Comparison of ENCODE assay signal across 24 cellular contexts in the genomic region with DNA sequence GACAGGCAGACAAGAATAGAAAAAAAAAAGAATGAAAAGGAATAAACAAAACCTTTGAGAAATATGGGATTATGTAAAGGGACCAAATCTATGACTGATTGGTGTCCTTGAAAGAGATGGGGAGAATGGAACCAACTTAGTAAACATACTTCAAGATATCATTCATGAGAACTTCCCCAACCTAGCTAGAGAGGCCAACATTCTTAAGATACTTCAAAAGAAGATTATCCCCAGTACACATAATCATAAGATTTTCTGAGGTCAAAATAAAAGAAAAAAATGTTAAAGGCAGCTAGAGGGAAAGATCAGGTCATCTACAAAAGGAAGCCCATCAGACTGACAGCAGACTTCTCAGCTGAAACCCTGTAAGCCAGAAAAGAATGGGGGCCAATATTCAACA.
"Had no signal": no experiment of that assay in that cellular context is flagged by ENCODE, and none has a peak within 500 bp of the region (broad histone marks: within the 10 kb centered on the region; RNA-seq: fewer than 3 reads in every experiment).

No MANE protein-coding gene starts in this region.

- H3K4me3 ChIP-seq: K562, SJSA1, SK-N-MC had no signal

- FAIRE-seq: HTR-8/SVneo, K562, RCC 7860 had no signal

- H3K27ac ChIP-seq: HL-60, KMS-11, SJSA1, SK-N-MC had no signal

- H3K4me2 ChIP-seq: KMS-11 had no signal

- DNase-seq: Kasumi-1, MM.1S, NCI-H1092 treated with DMSO at 0.1 percent for 48 hours, NCI-H1436, NCI-H187, NCI-H2029, NCI-H2081 treated with DMSO at 0.1 percent for 48 hours, NCI-H2171, NCI-H226, NCI-H446, NCI-H510A, NCI-H524 treated with DMSO at 0.1 percent for 48 hours, NCI-H69, NCI-H774, Right ventricle myocardium superior, RPMI8226, SIG-M5 had no signal

- H3K27me3 ChIP-seq: SJSA1 had no signal

- H3K9ac ChIP-seq: KMS-11 had no signal

- ATAC-seq: K562 had no signal

- H3K4me1 ChIP-seq: SJSA1 had no signal
